Comparison of ENCODE assay signal across 9 cellular contexts in the genomic region with DNA sequence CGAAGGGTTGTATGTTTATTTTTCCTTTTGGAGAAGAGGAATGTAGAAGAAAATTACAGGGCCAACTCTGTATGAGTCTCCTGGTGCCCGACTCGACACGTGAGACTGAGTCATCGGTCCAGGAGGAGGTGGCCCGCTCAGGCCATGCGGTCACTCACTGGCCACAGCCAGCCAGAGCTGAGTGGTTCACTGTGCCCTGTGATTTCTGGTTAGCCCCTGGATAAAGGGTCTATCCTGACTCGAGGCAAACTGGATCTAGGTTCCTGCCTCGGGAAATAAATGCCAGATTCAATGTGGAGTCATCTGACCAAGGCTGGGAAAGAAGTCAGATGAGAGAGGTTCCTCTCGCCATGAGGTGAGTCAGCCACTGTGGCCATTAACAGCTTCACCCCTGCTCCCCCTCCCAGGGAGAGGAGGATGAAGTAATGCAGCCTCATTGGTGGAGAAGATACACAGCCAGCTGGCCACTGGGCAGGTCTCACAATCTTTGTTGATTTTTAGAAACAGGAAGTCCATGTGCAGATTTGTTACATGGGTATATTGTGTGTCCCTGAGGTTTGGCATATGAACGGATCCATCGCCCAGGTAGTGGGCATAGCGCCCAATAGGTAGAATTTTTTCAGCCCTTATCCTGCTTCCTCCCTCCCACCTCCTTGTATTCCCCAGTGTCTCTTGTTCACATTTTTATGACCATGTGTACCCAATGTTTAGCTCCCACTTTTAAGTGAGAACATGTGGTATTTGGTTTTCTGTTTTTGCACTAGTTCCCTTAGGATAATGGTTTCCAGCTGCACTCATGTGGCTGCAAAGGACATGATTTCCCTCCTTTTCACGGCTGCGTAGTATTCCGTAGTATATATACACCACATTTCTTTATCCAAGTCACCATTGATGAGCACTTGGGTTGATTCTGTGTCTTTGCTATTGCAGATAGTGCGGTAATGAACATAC. TPM values are rescaled to one million over a fixed set of nuclear protein-coding genes. Genes with fewer than 3 reads are reported as not detected.
DNase-seq lines count a peak whose midpoint lies in the region; ATAC-seq lines count a peak whose summit lies in the region.
"Had no signal": no experiment of that assay in that cellular context is flagged by ENCODE, and none has a peak within 500 bp of the region (broad histone marks: within the 10 kb centered on the region; RNA-seq: fewer than 3 reads in every experiment).

No MANE protein-coding gene starts in this region.

- H3K4me1 ChIP-seq in skeletal muscle tissue (ENCODE audit: control insufficient read depth in 3 of 3, insufficient read depth in 3 of 3, low read length in 3 of 3): peaks cover 7 to 14% (median 12%) of the 10 kb centered on the region in 3 donors

- H3K4me3 Mint-ChIP-seq in T-helper 17 cell: no peak overlapping the region
- H3K4me3 Mint-ChIP-seq: activated naive CD8-positive, alpha-beta T cell treated with anti-CD3 and anti-CD28 coated beads, Interleukin-2, amount 10 ng/mL, durations not matched to agents 7 days and 5 days had no signal

- H3K4me3 ChIP-seq in skeletal muscle tissue (ENCODE audit: low read length in 3 of 3): no peak overlapping the region

- H3K9ac ChIP-seq in skeletal muscle tissue (ENCODE audit: low read depth in 1 of 3, low read length in 3 of 3): peak overlapping the region in 1 of 3 donors; percentile 34

- ATAC-seq in T-helper 17 cell (peak; percentile 52), Right ventricle myocardium superior (ENCODE audit: poor library complexity) (peak; percentile 84), HG02840 (IDR thresholded peaks at IDR 0.05; ENCODE audit: low FRiP score, unreplicated experiment) (no peak), GM21360 (IDR thresholded peaks at IDR 0.05; ENCODE audit: unreplicated experiment) (no peak), GM18861 (IDR thresholded peaks at IDR 0.05; ENCODE audit: unreplicated experiment) (no peak)

- no peaks in the 10 kb centered on the region for H3K9me3 ChIP-seq in T-helper 17 cell (ENCODE audit: control insufficient read depth, low read length, poor library complexity, severe bottlenecking)
- no peaks in the 10 kb centered on the region for H3K9me3 ChIP-seq in skeletal muscle tissue (ENCODE audit: control insufficient read depth in 3 of 3, low read length in 3 of 3)

- peaks cover 3% of the 10 kb centered on the region for H3K36me3 Mint-ChIP-seq in T-helper 17 cell (ENCODE audit: low read depth)
- H3K36me3 Mint-ChIP-seq: activated naive CD8-positive, alpha-beta T cell treated with anti-CD3 and anti-CD28 coated beads, Interleukin-2, amount 10 ng/mL, durations not matched to agents 7 days and 5 days had no signal

- DNase-seq in H4 (ENCODE audit: low spot score) (peak; percentile 99), T-helper 17 cell (no peak), Right ventricle myocardium superior (peak; percentile 82), NCI-H510A treated with DMSO at 0.1 percent for 48 hours (lab: John Stamatoyannopoulos, UW) (no peak)
- DNase-seq: activated naive CD8-positive, alpha-beta T cell treated with anti-CD3 and anti-CD28 coated beads, Interleukin-2, amount 10 ng/mL, durations not matched to agents 7 days and 5 days had no signal

- peak overlapping the region; percentile 70 for H3K27ac ChIP-seq in skeletal muscle tissue (ENCODE audit: low read depth, low read length)

- intact Hi-C loops in Right ventricle myocardium superior (cut with DNase I): no loop called here

- peaks cover 0 to 3% (median 0%) of the 10 kb centered on the region in 3 donors for H3K36me3 ChIP-seq in skeletal muscle tissue (ENCODE audit: control insufficient read depth in 3 of 3, insufficient read depth in 3 of 3, low read length in 3 of 3)

- H3K27ac Mint-ChIP-seq in T-helper 17 cell: no peak overlapping the region
- H3K27ac Mint-ChIP-seq: activated naive CD8-positive, alpha-beta T cell treated with anti-CD3 and anti-CD28 coated beads, Interleukin-2, amount 10 ng/mL, durations not matched to agents 7 days and 5 days had no signal

- peaks cover 6% of the 10 kb centered on the region for H3K4me1 Mint-ChIP-seq in T-helper 17 cell

- H3K27me3 ChIP-seq in skeletal muscle tissue (ENCODE audit: control insufficient read depth in 3 of 3, insufficient read depth in 3 of 3, low read length in 3 of 3): no peaks in the 10 kb centered on the region

- H3K27me3 Mint-ChIP-seq in T-helper 17 cell: peaks cover 10% of the 10 kb centered on the region
- H3K27me3 Mint-ChIP-seq: activated naive CD8-positive, alpha-beta T cell treated with anti-CD3 and anti-CD28 coated beads, Interleukin-2, amount 10 ng/mL, durations not matched to agents 7 days and 5 days had no signal

RNA-seq across cellular contexts. Expression of gene USP36, which starts 21.7 kb away (rescaled TPM):
- 14.3 and 20.4 TPM in 2 replicates for total RNA-seq in H4 (2014; rRNA removed; shearing (Covaris generic))
- total RNA-seq in T-helper 17 cell (100 to 1,000 TPM; 418 to 474 TPM), Right ventricle myocardium superior (17.8 TPM), skeletal muscle tissue (25.6 TPM)

RNA-seq across cellular contexts. Expression of gene CEP295NL, which starts 40.7 kb away (rescaled TPM):
- not detected in 2 replicates for total RNA-seq in H4 (2014; rRNA removed; shearing (Covaris generic))
- total RNA-seq in T-helper 17 cell: 1 to 10 TPM; 2.0 to 2.9 TPM
- 0.70 TPM for total RNA-seq in Right ventricle myocardium superior
- 1.6 TPM for total RNA-seq in skeletal muscle tissue

Comparison
In these comparisons a context has a peak if more than half of its experiments do, and no peak if none do; other contexts are left out.
1. DNase-seq: peak in H4 (single experiment) and Right ventricle myocardium superior (single experiment); none in T-helper 17 cell (0 of 3) and NCI-H510A treated with DMSO at 0.1 percent for 48 hours (single experiment).
2. ATAC-seq: peak in T-helper 17 cell (single experiment) and Right ventricle myocardium superior (single experiment); none in HG02840 (single experiment), GM21360 (single experiment) and GM18861 (single experiment).
3. RNA of gene USP36, which starts 21.7 kb away (total RNA-seq): 418 to 474 TPM in T-helper 17 cell; 25.6 TPM in skeletal muscle tissue (single experiment), 14.3 to 20.4 TPM in H4 and 17.8 TPM in Right ventricle myocardium superior (single experiment); every median in the first group is over 10 times any median in the second.